Comparison of ENCODE assay signal across 1 cellular context in the genomic region with DNA sequence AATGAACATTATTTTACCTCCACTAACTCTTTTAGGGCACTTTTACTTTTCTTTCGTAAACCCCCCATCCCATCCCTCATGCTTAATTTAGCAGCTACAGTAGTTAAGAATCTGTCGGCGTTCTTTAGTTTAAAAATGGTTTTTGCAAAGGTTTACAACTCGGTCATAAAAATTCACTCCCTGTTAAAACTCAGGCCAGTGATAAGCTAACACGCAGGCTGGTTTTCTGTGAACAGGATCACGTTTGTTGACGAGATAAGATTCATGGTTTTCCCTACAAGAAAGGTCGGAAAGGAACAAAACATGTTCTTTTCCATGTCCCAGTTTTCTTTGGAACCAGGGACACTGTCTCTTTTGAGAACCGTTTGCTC.
TF ChIP-seq lines count a peak whose summit lies in the region.

No MANE protein-coding gene starts in this region.

TF ChIP-seq in SK-N-SH, 30 proteins besides CTCF, POLR2A, EP300 and RAD21:
- TF ChIP-seq POLR2AphosphoS5 (IDR thresholded peaks at IDR 0.05; ENCODE audit: low read depth, low read length) (no peak), TEAD4 (IDR thresholded peaks at IDR 0.05; ENCODE audit: borderline replicate concordance, insufficient read depth) (no peak), TCF12 (IDR thresholded peaks at IDR 0.05) (no peak), GATA2 (CRISPR knock-in tag; IDR thresholded peaks at IDR 0.05) (0 out of 2 replicates have a peak, but pooled peaks have one; percentile 3), ELF1 (IDR thresholded peaks at IDR 0.05) (no peak), FOXJ3 (CRISPR knock-in tag; IDR thresholded peaks at IDR 0.05) (no peak), MXI1 (IDR thresholded peaks at IDR 0.05; ENCODE audit: low read depth, low read length) (peak; percentile 1; the same call in 1 of the 2 replicates)
- TF ChIP-seq, protein P1, sequence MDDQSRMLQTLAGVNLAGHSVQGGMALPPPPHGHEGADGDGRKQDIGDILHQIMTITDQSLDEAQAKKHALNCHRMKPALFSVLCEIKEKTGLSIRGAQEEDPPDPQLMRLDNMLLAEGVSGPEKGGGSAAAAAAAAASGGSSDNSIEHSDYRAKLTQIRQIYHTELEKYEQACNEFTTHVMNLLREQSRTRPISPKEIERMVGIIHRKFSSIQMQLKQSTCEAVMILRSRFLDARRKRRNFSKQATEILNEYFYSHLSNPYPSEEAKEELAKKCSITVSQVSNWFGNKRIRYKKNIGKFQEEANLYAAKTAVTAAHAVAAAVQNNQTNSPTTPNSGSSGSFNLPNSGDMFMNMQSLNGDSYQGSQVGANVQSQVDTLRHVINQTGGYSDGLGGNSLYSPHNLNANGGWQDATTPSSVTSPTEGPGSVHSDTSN (IDR thresholded peaks at IDR 0.05) = no peak
